In the genomic region with DNA sequence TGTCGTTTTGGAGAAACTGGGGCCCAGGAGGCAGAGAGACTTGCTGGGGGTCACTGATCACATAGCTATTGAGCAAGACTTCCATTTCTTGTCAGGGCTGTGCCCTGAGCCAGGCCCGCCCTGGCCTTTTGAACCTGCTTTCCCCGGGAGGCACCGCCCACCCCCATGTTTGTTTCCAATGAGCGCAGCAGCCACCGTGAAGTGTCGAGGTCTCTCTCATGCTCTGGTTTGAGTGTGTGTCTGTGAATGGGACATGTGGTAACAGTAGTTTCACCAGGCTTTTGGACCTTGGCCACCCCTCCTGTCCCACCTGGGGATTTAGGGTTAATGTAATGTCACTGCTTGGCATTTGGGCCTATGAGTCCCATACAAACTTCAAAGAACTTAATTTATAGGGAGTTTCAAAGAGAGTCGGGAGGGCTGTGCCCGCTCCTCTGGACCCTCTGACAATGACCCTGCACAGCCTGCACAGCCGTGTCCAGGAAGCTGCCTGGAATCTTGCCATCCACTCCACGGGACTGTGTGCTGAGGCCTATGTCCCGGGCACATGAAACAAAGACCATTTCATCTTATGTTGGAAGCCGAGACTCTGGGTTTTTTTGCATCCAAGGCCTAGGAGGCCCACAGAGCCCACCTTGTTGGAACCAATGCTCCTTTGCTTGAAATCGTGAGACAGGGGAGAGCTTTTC, we compare ENCODE assay signal across 1 cellular context.
TF ChIP-seq lines count a peak whose summit lies in the region.

No MANE protein-coding gene starts in this region.

TF ChIP-seq in HepG2, 621 proteins besides CTCF, POLR2A, EP300 and RAD21 (continued from another document and continues in another):
- TF ChIP-seq, protein P1, sequence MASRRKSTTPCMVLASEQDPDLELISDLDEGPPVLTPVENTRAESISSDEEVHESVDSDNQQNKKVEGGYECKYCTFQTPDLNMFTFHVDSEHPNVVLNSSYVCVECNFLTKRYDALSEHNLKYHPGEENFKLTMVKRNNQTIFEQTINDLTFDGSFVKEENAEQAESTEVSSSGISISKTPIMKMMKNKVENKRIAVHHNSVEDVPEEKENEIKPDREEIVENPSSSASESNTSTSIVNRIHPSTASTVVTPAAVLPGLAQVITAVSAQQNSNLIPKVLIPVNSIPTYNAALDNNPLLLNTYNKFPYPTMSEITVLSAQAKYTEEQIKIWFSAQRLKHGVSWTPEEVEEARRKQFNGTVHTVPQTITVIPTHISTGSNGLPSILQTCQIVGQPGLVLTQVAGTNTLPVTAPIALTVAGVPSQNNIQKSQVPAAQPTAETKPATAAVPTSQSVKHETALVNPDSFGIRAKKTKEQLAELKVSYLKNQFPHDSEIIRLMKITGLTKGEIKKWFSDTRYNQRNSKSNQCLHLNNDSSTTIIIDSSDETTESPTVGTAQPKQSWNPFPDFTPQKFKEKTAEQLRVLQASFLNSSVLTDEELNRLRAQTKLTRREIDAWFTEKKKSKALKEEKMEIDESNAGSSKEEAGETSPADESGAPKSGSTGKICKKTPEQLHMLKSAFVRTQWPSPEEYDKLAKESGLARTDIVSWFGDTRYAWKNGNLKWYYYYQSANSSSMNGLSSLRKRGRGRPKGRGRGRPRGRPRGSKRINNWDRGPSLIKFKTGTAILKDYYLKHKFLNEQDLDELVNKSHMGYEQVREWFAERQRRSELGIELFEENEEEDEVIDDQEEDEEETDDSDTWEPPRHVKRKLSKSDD (CRISPR knock-in tag; IDR thresholded peaks at IDR 0.05; ENCODE audit: low read depth) = no peak
- TF ChIP-seq SMAD1 (CRISPR knock-in tag; IDR thresholded peaks at IDR 0.05; ENCODE audit: borderline replicate concordance, low read depth) = no peak
- no peak for TF ChIP-seq ISX (CRISPR knock-in tag; conservative IDR thresholded peaks at IDR 0.05)
- no peak for TF ChIP-seq ETV6 (CRISPR knock-in tag; conservative IDR thresholded peaks at IDR 0.05)
- peak; percentile 32; the same call in 1 of the 2 replicates for TF ChIP-seq HDAC2 (CRISPR knock-in tag; IDR thresholded peaks at IDR 0.05)
- no peak for TF ChIP-seq ARID2 (CRISPR knock-in tag; IDR thresholded peaks at IDR 0.05; ENCODE audit: borderline replicate concordance)
- TF ChIP-seq YY1 (IDR thresholded peaks at IDR 0.05; ENCODE audit: insufficient read depth, insufficient replicate concordance, low read depth, low read length) = peak; percentile 34
- no peak for TF ChIP-seq KDM4B (CRISPR knock-in tag; IDR thresholded peaks at IDR 0.05)
- no peak for TF ChIP-seq ZNF598 (CRISPR knock-in tag; IDR thresholded peaks at IDR 0.05; ENCODE audit: borderline replicate concordance)
- TF ChIP-seq PAF1 (CRISPR knock-in tag; IDR thresholded peaks at IDR 0.05) = no peak
- no peak for TF ChIP-seq ZNF234 (CRISPR knock-in tag; conservative IDR thresholded peaks at IDR 0.05)
- no peak for TF ChIP-seq GLMP (CRISPR knock-in tag; IDR thresholded peaks at IDR 0.05; ENCODE audit: borderline replicate concordance)
- TF ChIP-seq ATRX (CRISPR knock-in tag; IDR thresholded peaks at IDR 0.05; ENCODE audit: borderline replicate concordance) = no peak
- TF ChIP-seq ZSCAN25 (CRISPR knock-in tag; IDR thresholded peaks at IDR 0.05) = 0 out of 2 replicates have a peak, but pooled peaks have one; percentile 43
- TF ChIP-seq YEATS2 (CRISPR knock-in tag; IDR thresholded peaks at IDR 0.05; ENCODE audit: borderline replicate concordance) = peak; percentile 33; the same call in 1 of the 2 replicates
- TF ChIP-seq, protein P2, sequence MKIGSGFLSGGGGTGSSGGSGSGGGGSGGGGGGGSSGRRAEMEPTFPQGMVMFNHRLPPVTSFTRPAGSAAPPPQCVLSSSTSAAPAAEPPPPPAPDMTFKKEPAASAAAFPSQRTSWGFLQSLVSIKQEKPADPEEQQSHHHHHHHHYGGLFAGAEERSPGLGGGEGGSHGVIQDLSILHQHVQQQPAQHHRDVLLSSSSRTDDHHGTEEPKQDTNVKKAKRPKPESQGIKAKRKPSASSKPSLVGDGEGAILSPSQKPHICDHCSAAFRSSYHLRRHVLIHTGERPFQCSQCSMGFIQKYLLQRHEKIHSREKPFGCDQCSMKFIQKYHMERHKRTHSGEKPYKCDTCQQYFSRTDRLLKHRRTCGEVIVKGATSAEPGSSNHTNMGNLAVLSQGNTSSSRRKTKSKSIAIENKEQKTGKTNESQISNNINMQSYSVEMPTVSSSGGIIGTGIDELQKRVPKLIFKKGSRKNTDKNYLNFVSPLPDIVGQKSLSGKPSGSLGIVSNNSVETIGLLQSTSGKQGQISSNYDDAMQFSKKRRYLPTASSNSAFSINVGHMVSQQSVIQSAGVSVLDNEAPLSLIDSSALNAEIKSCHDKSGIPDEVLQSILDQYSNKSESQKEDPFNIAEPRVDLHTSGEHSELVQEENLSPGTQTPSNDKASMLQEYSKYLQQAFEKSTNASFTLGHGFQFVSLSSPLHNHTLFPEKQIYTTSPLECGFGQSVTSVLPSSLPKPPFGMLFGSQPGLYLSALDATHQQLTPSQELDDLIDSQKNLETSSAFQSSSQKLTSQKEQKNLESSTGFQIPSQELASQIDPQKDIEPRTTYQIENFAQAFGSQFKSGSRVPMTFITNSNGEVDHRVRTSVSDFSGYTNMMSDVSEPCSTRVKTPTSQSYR (CRISPR knock-in tag; IDR thresholded peaks at IDR 0.05; ENCODE audit: borderline replicate concordance) = no peak
- TF ChIP-seq, protein P3, sequence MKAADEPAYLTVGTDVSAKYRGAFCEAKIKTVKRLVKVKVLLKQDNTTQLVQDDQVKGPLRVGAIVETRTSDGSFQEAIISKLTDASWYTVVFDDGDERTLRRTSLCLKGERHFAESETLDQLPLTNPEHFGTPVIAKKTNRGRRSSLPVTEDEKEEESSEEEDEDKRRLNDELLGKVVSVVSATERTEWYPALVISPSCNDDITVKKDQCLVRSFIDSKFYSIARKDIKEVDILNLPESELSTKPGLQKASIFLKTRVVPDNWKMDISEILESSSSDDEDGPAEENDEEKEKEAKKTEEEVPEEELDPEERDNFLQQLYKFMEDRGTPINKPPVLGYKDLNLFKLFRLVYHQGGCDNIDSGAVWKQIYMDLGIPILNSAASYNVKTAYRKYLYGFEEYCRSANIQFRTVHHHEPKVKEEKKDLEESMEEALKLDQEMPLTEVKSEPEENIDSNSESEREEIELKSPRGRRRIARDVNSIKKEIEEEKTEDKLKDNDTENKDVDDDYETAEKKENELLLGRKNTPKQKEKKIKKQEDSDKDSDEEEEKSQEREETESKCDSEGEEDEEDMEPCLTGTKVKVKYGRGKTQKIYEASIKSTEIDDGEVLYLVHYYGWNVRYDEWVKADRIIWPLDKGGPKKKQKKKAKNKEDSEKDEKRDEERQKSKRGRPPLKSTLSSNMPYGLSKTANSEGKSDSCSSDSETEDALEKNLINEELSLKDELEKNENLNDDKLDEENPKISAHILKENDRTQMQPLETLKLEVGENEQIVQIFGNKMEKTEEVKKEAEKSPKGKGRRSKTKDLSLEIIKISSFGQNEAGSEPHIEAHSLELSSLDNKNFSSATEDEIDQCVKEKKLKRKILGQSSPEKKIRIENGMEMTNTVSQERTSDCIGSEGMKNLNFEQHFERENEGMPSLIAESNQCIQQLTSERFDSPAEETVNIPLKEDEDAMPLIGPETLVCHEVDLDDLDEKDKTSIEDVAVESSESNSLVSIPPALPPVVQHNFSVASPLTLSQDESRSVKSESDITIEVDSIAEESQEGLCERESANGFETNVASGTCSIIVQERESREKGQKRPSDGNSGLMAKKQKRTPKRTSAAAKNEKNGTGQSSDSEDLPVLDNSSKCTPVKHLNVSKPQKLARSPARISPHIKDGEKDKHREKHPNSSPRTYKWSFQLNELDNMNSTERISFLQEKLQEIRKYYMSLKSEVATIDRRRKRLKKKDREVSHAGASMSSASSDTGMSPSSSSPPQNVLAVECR (CRISPR knock-in tag; IDR thresholded peaks at IDR 0.05; ENCODE audit: borderline replicate concordance) = peak; percentile 39; the same call in 1 of the 2 replicates
- peak; percentile 77 for TF ChIP-seq PATZ1 (CRISPR knock-in tag; IDR thresholded peaks at IDR 0.05)
- no peak for TF ChIP-seq ZBTB43 (CRISPR knock-in tag; conservative IDR thresholded peaks at IDR 0.05)
- TF ChIP-seq GTF3A (CRISPR knock-in tag; conservative IDR thresholded peaks at IDR 0.05) = no peak
- no peak for TF ChIP-seq MEIS1 (CRISPR knock-in tag; IDR thresholded peaks at IDR 0.05; ENCODE audit: borderline replicate concordance)
- no peak for TF ChIP-seq EHMT2 (IDR thresholded peaks at IDR 0.05; ENCODE audit: borderline replicate concordance, low read depth, low read length)
- TF ChIP-seq ATF7-NPFF (CRISPR knock-in tag; IDR thresholded peaks at IDR 0.05; ENCODE audit: low read depth) = no peak
- TF ChIP-seq NR0B2 (CRISPR knock-in tag; IDR thresholded peaks at IDR 0.05) = no peak
- TF ChIP-seq BCL6 (CRISPR knock-in tag; IDR thresholded peaks at IDR 0.05) = peak; percentile 50; the same call in 1 of the 2 replicates
- no peak for TF ChIP-seq KMT2A (CRISPR knock-in tag; IDR thresholded peaks at IDR 0.05)
- TF ChIP-seq ZNF567 (CRISPR knock-in tag; IDR thresholded peaks at IDR 0.05; ENCODE audit: borderline replicate concordance) = peak; percentile 55; the same call in 1 of the 2 replicates
- no peak for TF ChIP-seq PHF20 (CRISPR knock-in tag; IDR thresholded peaks at IDR 0.05)
- no peak for TF ChIP-seq ZNF354B (CRISPR knock-in tag; IDR thresholded peaks at IDR 0.05)
- peak; percentile 56 for TF ChIP-seq TGIF2 (CRISPR knock-in tag; IDR thresholded peaks at IDR 0.05)
- peak; percentile 23; the same call in 1 of the 2 replicates for TF ChIP-seq ZGPAT (CRISPR knock-in tag; IDR thresholded peaks at IDR 0.05)
- TF ChIP-seq PTBP1 (IDR thresholded peaks at IDR 0.05; ENCODE audit: low read depth, low read length, poor library complexity, severe bottlenecking) = no peak
- peak; percentile 56 for TF ChIP-seq RXRB (CRISPR knock-in tag; IDR thresholded peaks at IDR 0.05; ENCODE audit: borderline replicate concordance)
- TF ChIP-seq NFKB2 (CRISPR knock-in tag; IDR thresholded peaks at IDR 0.05; ENCODE audit: borderline replicate concordance) = no peak
- no peak for TF ChIP-seq KLF6 (CRISPR knock-in tag; IDR thresholded peaks at IDR 0.05)
- TF ChIP-seq ZNF777 (CRISPR knock-in tag; IDR thresholded peaks at IDR 0.05) = no peak
- 0 out of 2 replicates have a peak, but pooled peaks have one; percentile 34 for TF ChIP-seq FOXA3 (CRISPR knock-in tag; IDR thresholded peaks at IDR 0.05)
- no peak for TF ChIP-seq SP1 (IDR thresholded peaks at IDR 0.05)
- no peak for TF ChIP-seq SP1 (CRISPR knock-in tag; IDR thresholded peaks at IDR 0.05)
- peak; percentile 17; the same call in 1 of the 2 replicates for TF ChIP-seq DMAP1 (CRISPR knock-in tag; IDR thresholded peaks at IDR 0.05)
- TF ChIP-seq CEBPG (CRISPR knock-in tag; IDR thresholded peaks at IDR 0.05) = peak; percentile 87
- no peak for TF ChIP-seq MTA3 (CRISPR knock-in tag; IDR thresholded peaks at IDR 0.05)
- TF ChIP-seq NR3C1 (CRISPR knock-in tag; IDR thresholded peaks at IDR 0.05) = no peak
- TF ChIP-seq ZNF264 (CRISPR knock-in tag; IDR thresholded peaks at IDR 0.05) = no peak
